ENCODE assay signal across 9 cellular contexts in genomic region chr22:31148953-31149627, GRCh38. TPM values are rescaled to one million over a fixed set of nuclear protein-coding genes. Genes with fewer than 3 reads are reported as not detected.
DNase-seq lines count a peak whose midpoint lies in the region; ATAC-seq and TF ChIP-seq lines count a peak whose summit lies in the region.
"Had no signal": no experiment of that assay in that cellular context is flagged by ENCODE, and none has a peak within 500 bp of the region (broad histone marks: within the 10 kb centered on the region; RNA-seq: fewer than 3 reads in every experiment).

No MANE protein-coding gene starts in this region.

- H3K9me3 ChIP-seq in HCT116 (ENCODE audit: control insufficient read depth in 1 of 2, insufficient read depth in 1 of 2, low read depth in 1 of 2, low read length in 2 of 2) (no peaks in the 10 kb centered on the region), vagina (no peaks in the 10 kb centered on the region)

- peaks cover 18% of the 10 kb centered on the region for H3K9me3 Mint-ChIP-seq in nephron
- H3K9me3 Mint-ChIP-seq: natural killer cell treated with Interleukin-12 subunit alpha and Interleukin-12 subunit beta and Interleukin-15 and Interleukin-18, amount 100 ng/mL, for 72 hours had no signal

- intact Hi-C loops in HCT116 (cut with micrococcal nuclease): loop anchor here (1.0 kb wide), 4 partner anchors 42 to 385 kb away; partner anchors contain the start of gene SELENOM
- intact Hi-C loops in vagina (cut with DNase I): no loop called here

- H3K79me2 ChIP-seq in HCT116 (ENCODE audit: insufficient read depth, low read length): no peaks in the 10 kb centered on the region

- no peaks in the 10 kb centered on the region for H3K9me2 ChIP-seq in HCT116 (ENCODE audit: insufficient read depth)

- peak overlapping the region; percentile 95 for H2AFZ ChIP-seq in HCT116 (ENCODE audit: low read depth, low read length, poor library complexity, severe bottlenecking)

- H3K36me3 ChIP-seq in HCT116 (ENCODE audit: control insufficient read depth in 1 of 2, insufficient read depth in 2 of 2, low read length in 2 of 2) (no peaks in the 10 kb centered on the region), vagina (no peaks in the 10 kb centered on the region)

- peak; percentile 96 for TF ChIP-seq RAD21 in HCT116 (IDR thresholded peaks at IDR 0.05; ENCODE audit: low read depth)

- H3K27me3 Mint-ChIP-seq in nephron (ENCODE audit: low read depth): peaks cover 5% of the 10 kb centered on the region

- DNase-seq in HCT116 (ENCODE audit: low read depth, low spot score): peak; percentile 66
- DNase-seq in NCI-H748 (lab: John Stamatoyannopoulos, UW; ENCODE audit: unreplicated experiment): peak; percentile 65
- DNase-seq in activated T-cell treated with anti-CD3 and anti-CD28 coated beads, Interleukin-2, amount 50 U/mL, for 1 hour: peak; percentile 27
- peak; percentile 73 for DNase-seq in fibroblast of the conjunctiva (ENCODE audit: low read depth)
- DNase-seq in vagina (ENCODE audit: extremely low spot score in 2 of 2): no peak

- CTCF ChIA-PET in HCT116 (lab: Charles Lee): interaction anchor here (1.3 to 3.8 kb wide), 3 partner anchors 41 to 66 kb away, joined by 3 to 57 read pairs (median 4); partner anchors contain the start of genes LIMK2 and SELENOM

- no TSS peak for BruUV-seq in HCT116 (replicated peaks; lab: Mats Ljungman, UMichigan)

- TF ChIP-seq POLR2A in HCT116 (IDR thresholded peaks at IDR 0.05; ENCODE audit: borderline replicate concordance, extremely low read depth, insufficient read depth, insufficient read length) (no peak), vagina (IDR thresholded peaks at IDR 0.05) (no peak)

- no peak overlapping the region for H3K4me3 ChIP-seq in HCT116 (replicated peaks in 1 of 2; ENCODE audit: low read depth in 1 of 2, low read length in 2 of 2)
- H3K4me3 ChIP-seq in vagina: no peak overlapping the region

- no peak overlapping the region for H3K9ac ChIP-seq in HCT116 (ENCODE audit: low read length)

- H3K4me1 ChIP-seq in HCT116 (ENCODE audit: control insufficient read depth in 1 of 2, insufficient read depth in 2 of 2, low read length in 2 of 2) (peaks cover 0 to 15% of the 10 kb centered on the region in 2 experiments; a peak in 2 of 4 replicates), vagina (no peaks in the 10 kb centered on the region)

- no peak overlapping the region for H3K4me3 Mint-ChIP-seq in nephron
- H3K4me3 Mint-ChIP-seq: natural killer cell treated with Interleukin-12 subunit alpha and Interleukin-12 subunit beta and Interleukin-15 and Interleukin-18, amount 100 ng/mL, for 72 hours had no signal

- peaks cover 6% of the 10 kb centered on the region for H3K4me1 Mint-ChIP-seq in nephron

- H3K27ac Mint-ChIP-seq in nephron: peak overlapping the region in 2 of 3 experiments; percentile 26 to 51
- H3K27ac Mint-ChIP-seq: natural killer cell treated with Interleukin-12 subunit alpha and Interleukin-12 subunit beta and Interleukin-15 and Interleukin-18, amount 100 ng/mL, for 72 hours had no signal

- RAD21 ChIA-PET in HCT116 (lab: Charles Lee; ENCODE audit: low non-redundant PET in 1 of 2, low total read pairs in 2 of 2, uncharacterized antibody in 2 of 2, unreplicated experiment in 2 of 2): interaction anchor here (0.9 to 2.0 kb wide), 3 partner anchors 41 kb away, joined by 3 to 8 read pairs (median 6); partner anchors contain the start of gene SELENOM (in 2 of the 2)

- H3K27ac ChIP-seq in C4-2B: no peak overlapping the region
- H3K27ac ChIP-seq in HCT116 (ENCODE audit: low read depth, low read length): no peak overlapping the region
- H3K27ac ChIP-seq in vagina: peak overlapping the region; percentile 11

- POLR2A ChIA-PET in HCT116 (lab: Charles Lee): interaction anchor here (2.3 kb wide), 1 partner anchor 42 kb away, joined by 8 read pairs; the partner anchor contains the start of gene SELENOM

- H3K4me2 ChIP-seq in HCT116 (ENCODE audit: low read length): peak overlapping the region; percentile 4; the same call in 1 of the 2 replicates

- H3K27me3 ChIP-seq in HCT116 (ENCODE audit: insufficient read depth, low read length) (no peaks in the 10 kb centered on the region), vagina (no peaks in the 10 kb centered on the region)

- H4K20me1 ChIP-seq in HCT116 (ENCODE audit: insufficient read depth): no peaks in the 10 kb centered on the region

- H3K36me3 Mint-ChIP-seq in nephron (ENCODE audit: low read depth): no peaks in the 10 kb centered on the region

- TF ChIP-seq CTCF in C4-2B (conservative IDR thresholded peaks at IDR 0.05) (peak; percentile 97), HCT116 (IDR thresholded peaks at IDR 0.05 in 2 of 3, conservative IDR thresholded peaks at IDR 0.05 in 1 of 3; ENCODE audit: borderline replicate concordance in 1 of 3, insufficient read depth in 1 of 3, low read depth in 2 of 3, low read length in 2 of 3) (peak; percentile 90 to 99 (median 93)), nephron (IDR thresholded peaks at IDR 0.05; ENCODE audit: unreplicated experiment in 3 of 3) (peak; percentile 70 to 84 (median 79)), vagina (IDR thresholded peaks at IDR 0.05) (peak; percentile 52 to 86 (median 63))

- ATAC-seq in HCT116 (peak; percentile 96), GM21447 (IDR thresholded peaks at IDR 0.05; ENCODE audit: unreplicated experiment) (no peak)

TF ChIP-seq in HCT116, 20 proteins besides CTCF, POLR2A, EP300 and RAD21:
- TF ChIP-seq JUND (IDR thresholded peaks at IDR 0.05): no peak
- peak; percentile 9 for TF ChIP-seq YY1 (IDR thresholded peaks at IDR 0.05; ENCODE audit: extremely low read depth, insufficient replicate concordance, low read depth, low read length)
- TF ChIP-seq ZFX (IDR thresholded peaks at IDR 0.05): no peak
- TF ChIP-seq ELF1 (IDR thresholded peaks at IDR 0.05; ENCODE audit: borderline replicate concordance, low read depth): no peak
- no peak for TF ChIP-seq CBX3 (IDR thresholded peaks at IDR 0.05; ENCODE audit: low read depth)
- no peak for TF ChIP-seq EZH2phosphoT487 (IDR thresholded peaks at IDR 0.05; ENCODE audit: borderline replicate concordance)
TF ChIP-seq in HCT116: peak in this region for 1.

RNA-seq across cellular contexts. Expression of gene PLA2G3, which starts 8.8 kb away (rescaled TPM):
- total RNA-seq in HCT116 (2021; ENCODE audit: unreplicated experiment) (not detected), vagina (6.1 TPM)
- polyA plus RNA-seq in HCT116 (2012): not detected in 2 replicates
- total RNA-seq: natural killer cell treated with Interleukin-12 subunit alpha and Interleukin-12 subunit beta and Interleukin-15 and Interleukin-18, amount 100 ng/mL, for 72 hours had no signal

RNA-seq across cellular contexts. Expression of gene RNF185, which starts 10.9 kb away (rescaled TPM):
- 17.1 TPM for total RNA-seq in HCT116 (2021; ENCODE audit: unreplicated experiment)
- 12.2 and 13.3 TPM in 2 replicates for polyA plus RNA-seq in HCT116 (2012)
- total RNA-seq in vagina: 22.8 TPM

RNA-seq across cellular contexts. Expression of gene INPP5J, which starts 26.3 kb away (rescaled TPM):
- 8.9 TPM for total RNA-seq in HCT116 (2021; ENCODE audit: unreplicated experiment)
- polyA plus RNA-seq in HCT116 (2012): 9.9 and 10.7 TPM in 2 replicates
- total RNA-seq in vagina: 5.9 TPM

RNA-seq across cellular contexts. Expression of gene SELENOM, which starts 41.7 kb away (rescaled TPM):
- total RNA-seq in HCT116 (2021; ENCODE audit: unreplicated experiment) (65.6 TPM), vagina (941 TPM)
- 53.2 and 56.6 TPM in 2 replicates for polyA plus RNA-seq in HCT116 (2012)

Comparison
In these comparisons a context has a peak if more than half of its experiments do, and no peak if none do; other contexts are left out.
1. DNase-seq: peak in HCT116 (single experiment), NCI-H748 (single experiment), activated T-cell treated with anti-CD3 and anti-CD28 coated beads, Interleukin-2, amount 50 U/mL, for 1 hour (single experiment) and fibroblast of the conjunctiva (single experiment); none in vagina (0 of 2).
2. Peak in every context shown above with its lines, with median percentiles within 50 percentile points of each other: CTCF ChIP-seq.